8 cellular contexts compared by ENCODE assay signal in genomic region chr4:127783026-127783769, GRCh38. TPM values are rescaled to one million over a fixed set of nuclear protein-coding genes. Genes with fewer than 3 reads are reported as not detected.
DNase-seq lines count a peak whose midpoint lies in the region; ATAC-seq and TF ChIP-seq lines count a peak whose summit lies in the region.

No MANE protein-coding gene starts in this region.

- H3K18ac ChIP-seq in trophoblast cell (ENCODE audit: low read length), result no peak overlapping the region

- peaks cover 7% of the 10 kb centered on the region for H3K79me1 ChIP-seq in trophoblast cell (ENCODE audit: low read length)

- H4K12ac ChIP-seq in trophoblast cell (ENCODE audit: low read depth, low read length), result peak overlapping the region; percentile 12

- H3K4me1 ChIP-seq in ascending aorta, result no peaks in the 10 kb centered on the region
- peaks cover 0 to 21% of the 10 kb centered on the region in 2 donors for H3K4me1 ChIP-seq in right atrium auricular region
- H3K4me1 ChIP-seq in trophoblast cell (ENCODE audit: control insufficient read depth in 1 of 2, insufficient read depth in 2 of 2, low read length in 2 of 2), result peaks cover 4 to 8% of the 10 kb centered on the region in 2 experiments

- intact Hi-C loops in ascending aorta (cut with DNase I), result loop anchor here (2.0 to 10.0 kb wide), 6 partner anchors 99 to 1312 kb away; partner anchors contain the start of genes ABHD18, C4orf33, INTU and LARP1B

- no peak overlapping the region for H2AK5ac ChIP-seq in trophoblast cell (ENCODE audit: low read length)

- H2BK5ac ChIP-seq in trophoblast cell (ENCODE audit: low read depth, low read length, poor library complexity), result no peak overlapping the region

- no peak overlapping the region for H2BK120ac ChIP-seq in trophoblast cell (ENCODE audit: insufficient read depth, low read length, poor library complexity)

- no peak overlapping the region for H3K9ac ChIP-seq in trophoblast cell (ENCODE audit: low read length)

- peak overlapping the region; percentile 42 for H4K8ac ChIP-seq in trophoblast cell (ENCODE audit: low read depth, low read length)

- H3K27ac ChIP-seq in ascending aorta, result peak overlapping the region; percentile 80 to 89
- H3K27ac ChIP-seq in right atrium auricular region, result peak overlapping the region; percentile 74 to 86
- no peak overlapping the region for H3K27ac ChIP-seq in trophoblast cell (ENCODE audit: low read depth, low read length)

- no peak for DNase-seq in activated CD4-positive, CD25-positive, alpha-beta regulatory T cell (lab: John Stamatoyannopoulos, UW)
- DNase-seq in HEK293T (ENCODE audit: extremely low spot score), result peak; percentile 59
- DNase-seq in NCI-H226, result peak; percentile 18
- DNase-seq in ascending aorta (ENCODE audit: low spot score in 2 of 2), result peak; percentile 65 to 94
- peak; percentile 86 for DNase-seq in right atrium auricular region (ENCODE audit: low spot score)
- peak; percentile 78 to 84 for DNase-seq in trophoblast cell
- DNase-seq in NK-92 (lab: John Stamatoyannopoulos, UW; ENCODE audit: unreplicated experiment), result no peak

- no CpG with 5 or more reads among the region's 25 CpGs for WGBS in trophoblast cell (ENCODE audit: extremely low coverage, insufficient coverage, insufficient read length)

- no peak overlapping the region for H3K4ac ChIP-seq in trophoblast cell (ENCODE audit: low read depth, low read length)

- H4K91ac ChIP-seq in trophoblast cell (ENCODE audit: low read depth, low read length), result no peak overlapping the region

- peaks cover 4% of the 10 kb centered on the region for H3K79me2 ChIP-seq in trophoblast cell (ENCODE audit: control insufficient read depth, insufficient read depth, low read length, poor library complexity)

- H3K4me3 ChIP-seq in ascending aorta (peak overlapping the region; percentile 81 to 86), right atrium auricular region (peak overlapping the region; percentile 61 to 75), trophoblast cell (ENCODE audit: low read depth, low read length) (peak overlapping the region; percentile 76)

- no peak overlapping the region for H3K14ac ChIP-seq in trophoblast cell (ENCODE audit: low read length)

- no peak overlapping the region for H2BK12ac ChIP-seq in trophoblast cell (ENCODE audit: low read length)

- peak overlapping the region; percentile 41 for H2AFZ ChIP-seq in trophoblast cell (ENCODE audit: insufficient read depth, low read length, poor library complexity)

- ATAC-seq in activated CD4-positive, CD25-positive, alpha-beta regulatory T cell treated with anti-CD3 and anti-CD28 coated beads, Interleukin-2, amount 50 U/mL, for 24 hours, result peak; percentile 24 to 40

- H3K9me3 ChIP-seq in ascending aorta (no peaks in the 10 kb centered on the region), right atrium auricular region (no peaks in the 10 kb centered on the region), trophoblast cell (ENCODE audit: insufficient read depth, low read depth, low read length) (no peaks in the 10 kb centered on the region)

- TF ChIP-seq CTCF in ascending aorta (IDR thresholded peaks at IDR 0.05) (no peak), right atrium auricular region (IDR thresholded peaks at IDR 0.05) (no peak)

- POLR2A ChIA-PET in HEK293T (lab: Yijun Ruan, JAX), result interaction anchor here (0.6 to 2.3 kb wide), 6 partner anchors 19 to 268 kb away, joined by 3 to 14 read pairs (median 3); partner anchors contain the start of genes ABHD18, MFSD8 and PLK4

- H3K27me3 ChIP-seq in ascending aorta, result no peaks in the 10 kb centered on the region
- H3K27me3 ChIP-seq in right atrium auricular region, result no peaks in the 10 kb centered on the region
- peaks cover 2% of the 10 kb centered on the region for H3K27me3 ChIP-seq in trophoblast cell (ENCODE audit: insufficient read depth, low read length)

- H3K36me3 ChIP-seq in ascending aorta (no peaks in the 10 kb centered on the region), right atrium auricular region (no peaks in the 10 kb centered on the region), trophoblast cell (ENCODE audit: control insufficient read depth in 1 of 2, insufficient read depth in 2 of 2, low read length in 2 of 2) (no peaks in the 10 kb centered on the region)

- CTCF ChIA-PET in HEK293T (lab: Yijun Ruan, JAX), result no interaction called here

- peak overlapping the region; percentile 82 for H3K4me2 ChIP-seq in trophoblast cell (ENCODE audit: low read length)

- no peak overlapping the region for H3K23ac ChIP-seq in trophoblast cell (ENCODE audit: low read length)

TF ChIP-seq in HEK293T, 16 proteins besides CTCF, POLR2A, EP300 and RAD21:
- TF ChIP-seq L3MBTL2 (conservative IDR thresholded peaks at IDR 0.05) (0 out of 2 replicates have a peak, but pooled peaks have one; percentile 36), CTBP1 (IDR thresholded peaks at IDR 0.05; ENCODE audit: borderline replicate concordance) (0 out of 2 replicates have a peak, but pooled peaks have one; percentile 26), SUZ12 (IDR thresholded peaks at IDR 0.05) (no peak)

RNA-seq across cellular contexts. Expression of gene HSPA4L, which starts 1.1 kb away (rescaled TPM):
- total RNA-seq in ascending aorta, result 5.5 TPM
- total RNA-seq in right atrium auricular region, result 1 to 10 TPM; 4.9 to 5.4 TPM
- 6.8 and 7.4 TPM in 2 replicates for polyA plus RNA-seq in trophoblast cell (2013)

RNA-seq across cellular contexts. Expression of gene SLC25A31, which starts 53.0 kb away (rescaled TPM):
- total RNA-seq in ascending aorta (not detected), right atrium auricular region (not detected)
- polyA plus RNA-seq in trophoblast cell (2013), result not detected in 2 replicates

Comparison
In these comparisons a context has a peak if more than half of its experiments do, and no peak if none do; other contexts are left out.
1. DNase-seq: peak in HEK293T (single experiment), NCI-H226 (single experiment), ascending aorta (2 of 2), right atrium auricular region (single experiment) and trophoblast cell (2 of 2); none in activated CD4-positive, CD25-positive, alpha-beta regulatory T cell (0 of 4) and NK-92 (single experiment).
2. Peak in every context shown above with its lines, with median percentiles within 50 percentile points of each other: H3K4me3 ChIP-seq.